22 cellular contexts compared by ENCODE assay signal in the genomic region with DNA sequence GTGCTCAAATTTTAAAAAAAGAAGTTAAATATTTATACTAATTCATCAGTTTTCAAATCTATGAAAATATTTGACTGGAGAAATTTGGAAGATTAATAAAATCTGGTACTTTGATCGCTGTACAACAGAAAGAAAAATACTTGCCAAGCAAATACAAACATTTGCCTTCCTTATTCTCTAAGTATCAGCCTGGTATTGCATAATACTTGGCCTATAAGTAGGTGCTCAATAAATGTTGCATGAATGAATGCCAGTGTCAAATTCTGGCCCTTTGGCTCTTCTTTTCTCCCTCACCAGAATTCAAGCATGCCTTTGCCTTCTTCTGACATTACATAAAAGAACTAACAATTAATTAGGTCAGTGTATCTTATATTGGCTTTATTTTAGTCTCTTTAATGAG.
"Had no signal": no experiment of that assay in that cellular context is flagged by ENCODE, and none has a peak within 500 bp of the region (broad histone marks: within the 10 kb centered on the region; RNA-seq: fewer than 3 reads in every experiment).

No MANE protein-coding gene starts in this region.

- H3K27me3 ChIP-seq: dorsolateral prefrontal cortex, esophagus muscularis mucosa, foreskin keratinocyte, gastroesophageal sphincter, heart right ventricle, left lung had no signal

- ATAC-seq: foreskin keratinocyte, gastroesophageal sphincter, heart right ventricle, left cardiac atrium, left lung, left ventricle myocardium superior, lower lobe of right lung, mucosa of descending colon had no signal

- FAIRE-seq: colon, endothelial cell of umbilical vein, islet of Langerhans, keratinocyte had no signal

- H3K9me3 ChIP-seq: esophagus muscularis mucosa, gastroesophageal sphincter, left lung, lower lobe of right lung had no signal

- H3K27ac ChIP-seq: coronary artery, dorsolateral prefrontal cortex, esophagus muscularis mucosa, foreskin keratinocyte, gastroesophageal sphincter, heart right ventricle, left lung, lower lobe of right lung had no signal

- H3K36me3 ChIP-seq: esophagus muscularis mucosa, gastroesophageal sphincter, heart right ventricle, left lung, lower lobe of right lung had no signal

- DNase-seq: dermis blood vessel endothelial cell; dorsolateral prefrontal cortex; effector CD4-positive, alpha-beta T cell; effector memory CD4-positive, alpha-beta T cell; foreskin keratinocyte; head of caudate nucleus; heart right ventricle; hippocampal formation; left cardiac atrium; left lung; left ventricle myocardium superior; lower lobe of right lung; mesenchymal stem cell; mucosa of descending colon; naive B cell had no signal

- H3K4me1 ChIP-seq: esophagus muscularis mucosa, foreskin keratinocyte, gastroesophageal sphincter, heart right ventricle, left lung, lower lobe of right lung had no signal

- H3K4me3 ChIP-seq: coronary artery, dorsolateral prefrontal cortex, esophagus muscularis mucosa, gastroesophageal sphincter, heart right ventricle, left lung, lower lobe of right lung, mucosa of descending colon had no signal
